ENCODE assay signal across 1 cellular context in genomic region chr6:28399370-28400121, GRCh38.
A peak's percentile ranks its signal among the peaks of the same experiment; 100 is the strongest.
TF ChIP-seq lines count a peak whose summit lies in the region.

TSS of gene ZSCAN12 (minus strand) at chr6:28399747. CDS start at chr6:28398405, 1,342 bp downstream.

TF ChIP-seq in K562, 482 proteins besides CTCF, POLR2A, EP300 and RAD21 (continued from another document and continues in another):
- no peak for TF ChIP-seq ZNF354B (CRISPR knock-in tag; IDR thresholded peaks at IDR 0.05)
- TF ChIP-seq FIP1L1 (IDR thresholded peaks at IDR 0.05; ENCODE audit: low read depth, low read length, poor library complexity, severe bottlenecking) = peak; percentile 42
- TF ChIP-seq PURB (CRISPR knock-in tag; IDR thresholded peaks at IDR 0.05; ENCODE audit: low read depth) = no peak
- TF ChIP-seq ARID3A (IDR thresholded peaks at IDR 0.05; ENCODE audit: borderline replicate concordance, low read depth, low read length) = peak; percentile 74; the same call in 1 of the 2 replicates
- TF ChIP-seq HCFC1 (IDR thresholded peaks at IDR 0.05; ENCODE audit: low read depth, low read length) = peak; percentile 90
- TF ChIP-seq ZFP36 (IDR thresholded peaks at IDR 0.05; ENCODE audit: low read depth, low read length, partially characterized antibody) = no peak
- no peak for TF ChIP-seq ZNF217 (CRISPR knock-in tag; IDR thresholded peaks at IDR 0.05)
- TF ChIP-seq ZNF407 (IDR thresholded peaks at IDR 0.05; ENCODE audit: low read depth) = no peak
- TF ChIP-seq ZFX (CRISPR knock-in tag; IDR thresholded peaks at IDR 0.05) = peak; percentile 97
- TF ChIP-seq ARHGAP35 (IDR thresholded peaks at IDR 0.05; ENCODE audit: partially characterized antibody) = no peak
- TF ChIP-seq DIDO1 (tag; IDR thresholded peaks at IDR 0.05; ENCODE audit: low read depth) = peak; percentile 97
- TF ChIP-seq KLF6 (CRISPR knock-in tag; IDR thresholded peaks at IDR 0.05; ENCODE audit: borderline replicate concordance) = 0 out of 2 replicates have a peak, but pooled peaks have one; percentile 36
- TF ChIP-seq THAP12 (CRISPR knock-in tag; IDR thresholded peaks at IDR 0.05) = peak; percentile 100
- peak; percentile 97 for TF ChIP-seq POLR2G (IDR thresholded peaks at IDR 0.05; ENCODE audit: low read depth, low read length)
- TF ChIP-seq PREB (CRISPR knock-in tag; IDR thresholded peaks at IDR 0.05) = peak; percentile 98
- TF ChIP-seq TFE3 (CRISPR knock-in tag; IDR thresholded peaks at IDR 0.05) = no peak
- peak; percentile 99 for TF ChIP-seq CHAMP1 (IDR thresholded peaks at IDR 0.05)
- TF ChIP-seq EZH2 (IDR thresholded peaks at IDR 0.05; ENCODE audit: borderline replicate concordance, low read depth, low read length) = no peak
- TF ChIP-seq FOS (IDR thresholded peaks at IDR 0.05; ENCODE audit: extremely low read depth, insufficient read length) = no peak
- peak; percentile 85 for TF ChIP-seq VEZF1 (CRISPR knock-in tag; IDR thresholded peaks at IDR 0.05)
- peak in 1 of 2 experiments; percentile 89 for TF ChIP-seq AFF1 (IDR thresholded peaks at IDR 0.05; ENCODE audit: low read depth in 1 of 2, partially characterized antibody in 2 of 2)
- TF ChIP-seq TARDBP (IDR thresholded peaks at IDR 0.05) = peak; percentile 80; the same call in 1 of the 2 replicates
- TF ChIP-seq POU5F1 (IDR thresholded peaks at IDR 0.05; ENCODE audit: borderline replicate concordance, low read depth, low read length, partially characterized antibody) = peak; percentile 9
- TF ChIP-seq SRSF3 (IDR thresholded peaks at IDR 0.05; ENCODE audit: insufficient read depth, low read length) = 0 out of 2 replicates have a peak, but pooled peaks have one; percentile 71
